In genomic region chr4:15765306-15765705, GRCh38 we compare ENCODE assay signal across 17 cellular contexts. TPM values are rescaled to one million over a fixed set of nuclear protein-coding genes. Genes with fewer than 3 reads are reported as not detected.
A peak's percentile ranks its signal among the peaks of the same experiment; 100 is the strongest.
DNase-seq lines count a peak whose midpoint lies in the region.
"Had no signal": no experiment of that assay in that cellular context is flagged by ENCODE, and none has a peak within 500 bp of the region (broad histone marks: within the 10 kb centered on the region; RNA-seq: fewer than 3 reads in every experiment).

No MANE protein-coding gene starts in this region.

- H3K27ac ChIP-seq in neuronal stem cell (replicated peaks; ENCODE audit: low read length) = no peak overlapping the region
- H3K27ac ChIP-seq: left ventricle myocardium inferior, uterus had no signal

- no peaks in the 10 kb centered on the region for H3K9me3 ChIP-seq in neuronal stem cell (replicated peaks in 1 of 2; ENCODE audit: control insufficient read depth in 2 of 2, insufficient read depth in 1 of 2, low read depth in 1 of 2, low read length in 2 of 2)
- H3K9me3 ChIP-seq: left ventricle myocardium inferior, prostate gland, uterus had no signal

- no peak overlapping the region for H2BK12ac ChIP-seq in neuronal stem cell (ENCODE audit: low read length)

- H3K4me3 Mint-ChIP-seq in activated naive CD4-positive, alpha-beta T cell treated with anti-CD3 and anti-CD28 coated beads for 36 hours = no peak overlapping the region
- peak overlapping the region; percentile 49 for H3K4me3 Mint-ChIP-seq in activated CD4-positive, alpha-beta memory T cell treated with anti-CD3 and anti-CD28 coated beads, Interleukin-2, amount 10 ng/mL, durations not matched to agents 7 days and 5 days

- no peak overlapping the region for H2AK5ac ChIP-seq in neuronal stem cell (ENCODE audit: low read depth, low read length)

- H4K8ac ChIP-seq in neuronal stem cell (ENCODE audit: low read depth, low read length) = no peak overlapping the region

- intact Hi-C loops in activated naive CD4-positive, alpha-beta T cell treated with anti-CD3 and anti-CD28 coated beads for 36 hours (cut with micrococcal nuclease) = loop anchor here (2.0 kb wide), 1 partner anchor 13 kb away; the partner anchor contains the start of gene CD38

- no peaks in the 10 kb centered on the region for H3K27me3 ChIP-seq in neuronal stem cell (ENCODE audit: control insufficient read depth in 3 of 3, insufficient read depth in 3 of 3, low read depth in 1 of 3, low read length in 3 of 3)
- H3K27me3 ChIP-seq: uterus had no signal

- H3K4me2 ChIP-seq in neuronal stem cell (ENCODE audit: insufficient read depth, low read length, poor library complexity, severe bottlenecking) = no peak overlapping the region

- no peaks in the 10 kb centered on the region for H3K79me1 ChIP-seq in neuronal stem cell (ENCODE audit: low read depth, low read length)

- no peak overlapping the region for H3K23ac ChIP-seq in neuronal stem cell (ENCODE audit: low read depth, low read length, poor library complexity)

- peak overlapping the region; percentile 50 for H3K27ac Mint-ChIP-seq in activated naive CD4-positive, alpha-beta T cell treated with anti-CD3 and anti-CD28 coated beads for 36 hours
- peak overlapping the region; percentile 79 for H3K27ac Mint-ChIP-seq in activated CD4-positive, alpha-beta memory T cell treated with anti-CD3 and anti-CD28 coated beads, Interleukin-2, amount 10 ng/mL, durations not matched to agents 7 days and 5 days

- WGBS in neuronal stem cell (ENCODE audit: extremely low coverage in 2 of 2, insufficient read length in 2 of 2, insufficient replicate concordance in 1 of 2), 2 donors = no CpG with 5 or more reads among the region's 7 CpGs

- no peak overlapping the region for H2BK15ac ChIP-seq in neuronal stem cell (ENCODE audit: low read length)

- no peaks in the 10 kb centered on the region for H3K36me3 Mint-ChIP-seq in activated naive CD4-positive, alpha-beta T cell treated with anti-CD3 and anti-CD28 coated beads for 36 hours (ENCODE audit: low read depth)
- peaks cover 16% of the 10 kb centered on the region for H3K36me3 Mint-ChIP-seq in activated CD4-positive, alpha-beta memory T cell treated with anti-CD3 and anti-CD28 coated beads, Interleukin-2, amount 10 ng/mL, durations not matched to agents 7 days and 5 days (ENCODE audit: low read depth)

- H3K36me3 ChIP-seq in neuronal stem cell (replicated peaks in 1 of 2; ENCODE audit: control insufficient read depth in 2 of 2, insufficient read depth in 2 of 2, low read length in 2 of 2) = no peaks in the 10 kb centered on the region
- H3K36me3 ChIP-seq: left ventricle myocardium inferior, prostate gland, uterus had no signal

- POLR2A ChIA-PET in activated CD4-positive, alpha-beta memory T cell treated with anti-CD3 and anti-CD28 coated beads, Interleukin-2, amount 10 ng/mL, durations not matched to agents 7 days and 5 days (lab: Charles Lee) = interaction anchor here (5.4 to 12.1 kb wide), 2 partner anchors 10 to 13 kb away, joined by 51 to 224 read pairs; partner anchors contain the start of gene CD38

- peak; percentile 25 for DNase-seq in activated naive CD4-positive, alpha-beta T cell treated with anti-CD3 and anti-CD28 coated beads for 36 hours
- no peak for DNase-seq in activated naive CD4-positive, alpha-beta T cell (lab: John Stamatoyannopoulos, UW)
- DNase-seq in KG1 (lab: John Stamatoyannopoulos, UW) (peak; percentile 45), neuronal stem cell (ENCODE audit: low spot score) (no peak), occipital lobe (lab: John Stamatoyannopoulos, UW) (no peak), cerebellar cortex (ENCODE audit: low spot score) (no peak)
- DNase-seq in activated CD4-positive, alpha-beta memory T cell treated with anti-CD3 and anti-CD28 coated beads, Interleukin-2, amount 10 ng/mL, durations not matched to agents 7 days and 5 days = no peak
- no peak for DNase-seq in effector CD4-positive, alpha-beta T cell
- DNase-seq: Caco-2; Karpas-422; left ventricle myocardium inferior; NCI-H1417; NCI-H345; stimulated activated CD4-positive, alpha-beta T cell treated with anti-CD3 and anti-CD28 coated beads, Interleukin-12 subunit alpha, Interleukin-12 subunit beta, amount 100 ng/mL, for 4 hours; stimulated activated naive CD4-positive, alpha-beta T cell treated with Interleukin-2 at 50 U/mL for 16 hours; uterus had no signal

- H3K4ac ChIP-seq in neuronal stem cell (ENCODE audit: low read length) = no peak overlapping the region

- peak overlapping the region; percentile 58 for H2AFZ ChIP-seq in neuronal stem cell (ENCODE audit: low read length)

- H3K27me3 Mint-ChIP-seq in activated naive CD4-positive, alpha-beta T cell treated with anti-CD3 and anti-CD28 coated beads for 36 hours (ENCODE audit: low read depth) = no peaks in the 10 kb centered on the region
- no peaks in the 10 kb centered on the region for H3K27me3 Mint-ChIP-seq in activated CD4-positive, alpha-beta memory T cell treated with anti-CD3 and anti-CD28 coated beads, Interleukin-2, amount 10 ng/mL, durations not matched to agents 7 days and 5 days

- no peak overlapping the region for H4K91ac ChIP-seq in neuronal stem cell (ENCODE audit: low read depth, low read length, poor library complexity)

- H3K18ac ChIP-seq in neuronal stem cell (ENCODE audit: low read length) = no peak overlapping the region

- H3K4me1 ChIP-seq in neuronal stem cell (ENCODE audit: control insufficient read depth in 2 of 2, insufficient read depth in 1 of 2, low read depth in 1 of 2, low read length in 2 of 2) = no peaks in the 10 kb centered on the region
- H3K4me1 ChIP-seq: Caco-2, left ventricle myocardium inferior, prostate gland, uterus had no signal

- CTCF ChIA-PET in activated naive CD4-positive, alpha-beta T cell treated with anti-CD3 and anti-CD28 coated beads for 36 hours (lab: Charles Lee) = interaction anchor here (4.4 kb wide), 1 partner anchor 8 kb away, joined by 52 read pairs; no protein-coding TSS in a partner anchor
- CTCF ChIA-PET in activated CD4-positive, alpha-beta memory T cell treated with anti-CD3 and anti-CD28 coated beads, Interleukin-2, amount 10 ng/mL, durations not matched to agents 7 days and 5 days (lab: Charles Lee) = interaction anchor here (1.4 to 4.3 kb wide), 2 partner anchors 9 to 29 kb away, joined by 3 to 64 read pairs; no protein-coding TSS in a partner anchor

- H3K14ac ChIP-seq in neuronal stem cell (ENCODE audit: low read length) = no peak overlapping the region

- H3K4me3 ChIP-seq in neuronal stem cell (ENCODE audit: low read length in 2 of 2) = no peak overlapping the region
- H3K4me3 ChIP-seq: left ventricle myocardium inferior, prostate gland, uterus had no signal

- no peak overlapping the region for H3K9ac ChIP-seq in neuronal stem cell (ENCODE audit: low read depth, low read length, poor library complexity)

- H2BK5ac ChIP-seq in neuronal stem cell (ENCODE audit: low read length) = no peak overlapping the region

- H2BK120ac ChIP-seq in neuronal stem cell (ENCODE audit: low read depth, low read length) = no peak overlapping the region

- H3K4me1 Mint-ChIP-seq in activated naive CD4-positive, alpha-beta T cell treated with anti-CD3 and anti-CD28 coated beads for 36 hours (ENCODE audit: low read depth) = peaks cover 50% of the 10 kb centered on the region
- peaks cover 66% of the 10 kb centered on the region for H3K4me1 Mint-ChIP-seq in activated CD4-positive, alpha-beta memory T cell treated with anti-CD3 and anti-CD28 coated beads, Interleukin-2, amount 10 ng/mL, durations not matched to agents 7 days and 5 days

- peaks cover 6% of the 10 kb centered on the region for H3K9me3 Mint-ChIP-seq in activated naive CD4-positive, alpha-beta T cell treated with anti-CD3 and anti-CD28 coated beads for 36 hours
- H3K9me3 Mint-ChIP-seq in activated CD4-positive, alpha-beta memory T cell treated with anti-CD3 and anti-CD28 coated beads, Interleukin-2, amount 10 ng/mL, durations not matched to agents 7 days and 5 days = no peaks in the 10 kb centered on the region

RNA-seq across cellular contexts. Expression of gene CD38, which starts 12.8 kb away (rescaled TPM):
- total RNA-seq in activated naive CD4-positive, alpha-beta T cell treated with anti-CD3 and anti-CD28 coated beads for 36 hours = 10 to 100 TPM; 18.5 to 20.0 TPM
- total RNA-seq in activated CD4-positive, alpha-beta memory T cell treated with anti-CD3 and anti-CD28 coated beads, Interleukin-2, amount 10 ng/mL, durations not matched to agents 7 days and 5 days = 100 to 1,000 TPM; 128 TPM
- polyA plus RNA-seq in neuronal stem cell (2013, experiment 1 of 2) = 0.11 TPM
- polyA plus RNA-seq in neuronal stem cell (2013, experiment 2 of 2) = 0.15 TPM
- total RNA-seq in occipital lobe = 6.1 TPM
- total RNA-seq: Caco-2 had no signal

Comparison
In these comparisons a context has a peak if more than half of its experiments do, and no peak if none do; other contexts are left out.
1. DNase-seq: peak in activated naive CD4-positive, alpha-beta T cell treated with anti-CD3 and anti-CD28 coated beads for 36 hours (single experiment) and KG1 (single experiment); none in activated naive CD4-positive, alpha-beta T cell (0 of 4), activated CD4-positive, alpha-beta memory T cell treated with anti-CD3 and anti-CD28 coated beads, Interleukin-2, amount 10 ng/mL, durations not matched to agents 7 days and 5 days (single experiment), neuronal stem cell (single experiment), occipital lobe (single experiment), effector CD4-positive, alpha-beta T cell (single experiment) and cerebellar cortex (single experiment).
2. RNA of gene CD38, which starts 12.8 kb away (total RNA-seq): 128 TPM in activated CD4-positive, alpha-beta memory T cell treated with anti-CD3 and anti-CD28 coated beads, Interleukin-2, amount 10 ng/mL, durations not matched to agents 7 days and 5 days; 18.5 to 20.0 TPM in activated naive CD4-positive, alpha-beta T cell treated with anti-CD3 and anti-CD28 coated beads for 36 hours and 6.1 TPM in occipital lobe (single experiment); every median in the first group is over 4 times any median in the second.